ENCODE assay signal across 24 cellular contexts in genomic region chr20:34209111-34209510, GRCh38. TPM values are rescaled to one million over a fixed set of nuclear protein-coding genes. Genes with fewer than 3 reads are reported as not detected.
"Had no signal": no experiment of that assay in that cellular context is flagged by ENCODE, and none has a peak within 500 bp of the region (broad histone marks: within the 10 kb centered on the region; RNA-seq: fewer than 3 reads in every experiment).

No MANE protein-coding gene starts in this region.

- H3K4me1 ChIP-seq: SJSA1 had no signal

- H3K27me3 ChIP-seq: SJSA1 had no signal

- H3K4me3 ChIP-seq: K562, SJSA1, SK-N-MC had no signal

- ATAC-seq: K562, Panc1, PC-3, Right ventricle myocardium inferior had no signal

- H3K4me2 ChIP-seq: KMS-11 had no signal

- H3K9ac ChIP-seq: KMS-11 had no signal

- H3K27ac ChIP-seq: KMS-11, RWPE1, SJSA1, SK-N-MC had no signal

- FAIRE-seq: K562 had no signal

- H3K36me3 ChIP-seq: SJSA1 had no signal

- DNase-seq: Kasumi-1, MM.1S, NCI-H1092 treated with DMSO at 0.1 percent for 48 hours, NCI-H1436, NCI-H187 treated with DMSO at 0.1 percent for 48 hours, NCI-H2081, NCI-H2107, NCI-H2227 treated with DMSO at 0.1 percent for 48 hours, NCI-H524, NCI-H526 treated with DMSO at 0.1 percent for 48 hours, NCI-H774, PC-3, SHP77 treated with DMSO at 0.1 percent for 48 hours had no signal

RNA-seq across cellular contexts. Expression of gene ASIP, which starts 32.1 kb away (rescaled TPM):
- total RNA-seq: HT1080, K562, M059J, NCI-H460, PC-3, SJSA1 had no signal
- polyA plus RNA-seq: IgD-negative memory B cell, K562 had no signal
